12 cellular contexts compared by ENCODE assay signal in the genomic region with DNA sequence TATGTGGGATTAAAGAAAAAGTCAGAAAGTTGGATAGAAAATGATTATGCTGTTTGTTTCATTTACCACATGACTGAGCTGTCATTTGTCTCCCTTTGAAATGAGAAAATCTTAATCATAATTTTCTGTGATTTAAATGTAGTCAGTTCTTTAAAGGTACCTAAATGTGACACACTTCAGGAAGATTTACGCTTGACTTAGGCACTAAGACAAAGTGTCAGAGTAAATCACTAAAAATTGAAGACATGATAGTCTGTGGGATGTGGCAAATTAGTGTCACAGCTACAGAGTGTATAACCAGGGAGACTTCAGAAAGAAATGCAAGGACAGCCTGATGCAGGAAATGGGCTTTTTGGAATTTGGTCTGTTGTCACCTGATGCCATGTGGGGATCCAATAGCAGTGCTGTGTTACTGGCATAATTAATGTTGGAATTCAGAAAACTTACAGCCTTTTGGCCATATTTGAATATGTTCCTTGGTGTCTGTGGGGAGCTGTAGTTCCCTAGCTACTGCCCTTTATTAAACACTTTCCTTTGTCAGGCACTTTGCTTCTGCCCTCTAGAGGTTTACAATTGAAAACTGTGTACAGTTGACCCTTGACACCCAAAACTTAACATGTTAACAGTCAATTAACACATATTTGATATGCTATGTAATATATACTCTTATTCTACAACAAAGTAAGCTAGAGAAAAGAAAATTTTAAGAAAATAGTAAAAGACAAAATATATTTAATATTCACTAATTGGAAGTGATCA.
DNase-seq lines count a peak whose midpoint lies in the region; ATAC-seq and TF ChIP-seq lines count a peak whose summit lies in the region.
"Had no signal": no experiment of that assay in that cellular context is flagged by ENCODE, and none has a peak within 500 bp of the region (broad histone marks: within the 10 kb centered on the region; RNA-seq: fewer than 3 reads in every experiment).

No MANE protein-coding gene starts in this region.

- H3K27ac Mint-ChIP-seq in stimulated activated naive CD8-positive, alpha-beta T cell treated with anti-CD3 and anti-CD28 coated beads, Interleukin-15, amount 100 ng/mL, for 72 hours: no peak overlapping the region
- H3K27ac Mint-ChIP-seq in endodermal cell: no peak overlapping the region
- no peak overlapping the region for H3K27ac Mint-ChIP-seq in activated CD4-positive, alpha-beta T cell treated with anti-CD3 and anti-CD28 coated beads for 36 hours
- H3K27ac Mint-ChIP-seq: B cell had no signal

- no peaks in the 10 kb centered on the region for H3K27me3 Mint-ChIP-seq in stimulated activated naive CD8-positive, alpha-beta T cell treated with anti-CD3 and anti-CD28 coated beads, Interleukin-15, amount 100 ng/mL, for 72 hours
- no peaks in the 10 kb centered on the region for H3K27me3 Mint-ChIP-seq in endodermal cell (ENCODE audit: insufficient read depth)
- no peaks in the 10 kb centered on the region for H3K27me3 Mint-ChIP-seq in activated CD4-positive, alpha-beta T cell treated with anti-CD3 and anti-CD28 coated beads for 36 hours
- H3K27me3 Mint-ChIP-seq: B cell had no signal

- CTCF ChIA-PET in activated CD4-positive, alpha-beta T cell treated with anti-CD3 and anti-CD28 coated beads for 36 hours (lab: Charles Lee): interaction anchor here (0.5 to 0.8 kb wide), 4 partner anchors 27 to 727 kb away, joined by 3 to 4 read pairs (median 4); no protein-coding TSS in a partner anchor

- intact Hi-C loops in activated CD4-positive, alpha-beta T cell treated with anti-CD3 and anti-CD28 coated beads for 36 hours (cut with DNase I, micrococcal nuclease): loop anchor here in 1 of 2 experiments (5.0 to 10.0 kb wide), 2 partner anchors 192 to 436 kb away; no protein-coding TSS in a partner anchor

- DNase-seq in stimulated activated naive CD8-positive, alpha-beta T cell treated with anti-CD3 and anti-CD28 coated beads, Interleukin-15, Interleukin-2, amounts not matched to agents 100 U/mL and 50 U/mL, for 24 hours: no peak
- DNase-seq in stimulated activated naive CD8-positive, alpha-beta T cell treated with anti-CD3 and anti-CD28 coated beads, Interleukin-15, amount 100 ng/mL, for 72 hours: no peak
- DNase-seq in Kasumi-1 (lab: John Stamatoyannopoulos, UW) (peak; percentile 2 to 11), endodermal cell (no peak), T1000 (lab: John Stamatoyannopoulos, UW) (no peak), Peyer's patch (no peak)
- DNase-seq in activated CD4-positive, alpha-beta T cell treated with anti-CD3 and anti-CD28 coated beads for 36 hours: no peak
- no peak for DNase-seq in stimulated activated naive CD4-positive, alpha-beta T cell treated with Interleukin-2 at 50 U/mL for 16 hours (lab: John Stamatoyannopoulos, UW)
- DNase-seq: activated CD4-positive, alpha-beta T cell treated with anti-CD3 and anti-CD28 coated beads for 48 hours; heart left ventricle had no signal

- H3K27ac ChIP-seq in endodermal cell (ENCODE audit: low read depth, low read length) (no peak overlapping the region), Peyer's patch (no peak overlapping the region)
- H3K27ac ChIP-seq: heart left ventricle had no signal

- H3K4me3 ChIP-seq in endodermal cell (ENCODE audit: low read length) (no peak overlapping the region), Peyer's patch (no peak overlapping the region)
- H3K4me3 ChIP-seq: heart left ventricle had no signal

- H3K9me3 Mint-ChIP-seq in stimulated activated naive CD8-positive, alpha-beta T cell treated with anti-CD3 and anti-CD28 coated beads, Interleukin-15, amount 100 ng/mL, for 72 hours: no peaks in the 10 kb centered on the region
- no peaks in the 10 kb centered on the region for H3K9me3 Mint-ChIP-seq in endodermal cell
- no peaks in the 10 kb centered on the region for H3K9me3 Mint-ChIP-seq in activated CD4-positive, alpha-beta T cell treated with anti-CD3 and anti-CD28 coated beads for 36 hours (ENCODE audit: low read depth)
- H3K9me3 Mint-ChIP-seq: brain had no signal

- no peaks in the 10 kb centered on the region for H3K9me3 ChIP-seq in endodermal cell (ENCODE audit: control insufficient read depth, low read length)
- no peaks in the 10 kb centered on the region for H3K9me3 ChIP-seq in Peyer's patch
- H3K9me3 ChIP-seq: heart left ventricle had no signal

- POLR2A ChIA-PET in activated CD4-positive, alpha-beta T cell treated with anti-CD3 and anti-CD28 coated beads for 36 hours (lab: Charles Lee): interaction anchor here (0.6 kb wide), 1 partner anchor 181 kb away, joined by 3 read pairs; no protein-coding TSS in a partner anchor

- H3K4me1 Mint-ChIP-seq in stimulated activated naive CD8-positive, alpha-beta T cell treated with anti-CD3 and anti-CD28 coated beads, Interleukin-15, amount 100 ng/mL, for 72 hours: no peaks in the 10 kb centered on the region
- peaks cover 8% of the 10 kb centered on the region for H3K4me1 Mint-ChIP-seq in endodermal cell
- H3K4me1 Mint-ChIP-seq in activated CD4-positive, alpha-beta T cell treated with anti-CD3 and anti-CD28 coated beads for 36 hours: peaks cover 2% of the 10 kb centered on the region
- H3K4me1 Mint-ChIP-seq: B cell had no signal

- H3K4me1 ChIP-seq in endodermal cell (ENCODE audit: control insufficient read depth, insufficient read depth, low read length) (no peaks in the 10 kb centered on the region), Peyer's patch (no peaks in the 10 kb centered on the region)

- no peak overlapping the region for H3K9ac ChIP-seq in endodermal cell (ENCODE audit: extremely low read depth, low read length, poor library complexity, severe bottlenecking)

- 94 to 100% methylated on average over 1 of the region's 1 CpG for whole genome bisulfite sequencing in endodermal cell (ENCODE audit: insufficient coverage in 1 of 2, insufficient read length in 1 of 2), 2 experiments

- peak; percentile 43 for ATAC-seq in stimulated activated naive CD8-positive, alpha-beta T cell treated with anti-CD3 and anti-CD28 coated beads, Interleukin-15, Interleukin-2, amounts not matched to agents 100 U/mL and 50 U/mL, for 24 hours
- ATAC-seq in stimulated activated naive CD8-positive, alpha-beta T cell treated with anti-CD3 and anti-CD28 coated beads, Interleukin-15, amount 100 ng/mL, for 72 hours: no peak
- no peak for ATAC-seq in activated CD4-positive, alpha-beta T cell treated with anti-CD3 and anti-CD28 coated beads for 36 hours
- ATAC-seq: heart left ventricle had no signal

- TF ChIP-seq POLR2A in Peyer's patch (IDR thresholded peaks at IDR 0.05): no peak

- peaks cover 21% of the 10 kb centered on the region for H3K36me3 Mint-ChIP-seq in endodermal cell (ENCODE audit: low read depth)
- H3K36me3 Mint-ChIP-seq in activated CD4-positive, alpha-beta T cell treated with anti-CD3 and anti-CD28 coated beads for 36 hours (ENCODE audit: low read depth): peaks cover 19% of the 10 kb centered on the region

- peak; percentile 65 for TF ChIP-seq CTCF in endodermal cell (conservative IDR thresholded peaks at IDR 0.05)
- TF ChIP-seq CTCF in Peyer's patch (IDR thresholded peaks at IDR 0.05): peak in 3 of 6 experiments; percentile 30 to 38 (median 36)

- H3K36me3 ChIP-seq in endodermal cell (ENCODE audit: control insufficient read depth, insufficient read depth, low read length): peaks cover 18% of the 10 kb centered on the region
- H3K36me3 ChIP-seq in Peyer's patch: peaks cover 0 to 18% (median 0%) of the 10 kb centered on the region in 3 donors

- H3K4me3 Mint-ChIP-seq in stimulated activated naive CD8-positive, alpha-beta T cell treated with anti-CD3 and anti-CD28 coated beads, Interleukin-15, amount 100 ng/mL, for 72 hours: no peak overlapping the region
- H3K4me3 Mint-ChIP-seq in endodermal cell: no peak overlapping the region
- H3K4me3 Mint-ChIP-seq in activated CD4-positive, alpha-beta T cell treated with anti-CD3 and anti-CD28 coated beads for 36 hours: no peak overlapping the region
- H3K4me3 Mint-ChIP-seq: B cell, brain had no signal

- no peaks in the 10 kb centered on the region for H3K27me3 ChIP-seq in endodermal cell (ENCODE audit: control insufficient read depth, insufficient read depth, low read length, poor library complexity, severe bottlenecking)
- no peaks in the 10 kb centered on the region for H3K27me3 ChIP-seq in Peyer's patch
- H3K27me3 ChIP-seq: heart left ventricle had no signal

Comparison
In these comparisons a context has a peak if more than half of its experiments do, and no peak if none do; other contexts are left out.
1. DNase-seq: peak in Kasumi-1 (2 of 2); none in stimulated activated naive CD8-positive, alpha-beta T cell treated with anti-CD3 and anti-CD28 coated beads, Interleukin-15, Interleukin-2, amounts not matched to agents 100 U/mL and 50 U/mL, for 24 hours (single experiment), stimulated activated naive CD8-positive, alpha-beta T cell treated with anti-CD3 and anti-CD28 coated beads, Interleukin-15, amount 100 ng/mL, for 72 hours (0 of 2), endodermal cell (single experiment), activated CD4-positive, alpha-beta T cell treated with anti-CD3 and anti-CD28 coated beads for 36 hours (single experiment), T1000 (single experiment), stimulated activated naive CD4-positive, alpha-beta T cell treated with Interleukin-2 at 50 U/mL for 16 hours (single experiment) and Peyer's patch (0 of 3).